In genomic region chr2:17772532-17772931, GRCh38 we compare ENCODE assay signal across 35 cellular contexts. TPM values are rescaled to one million over a fixed set of nuclear protein-coding genes. Genes with fewer than 3 reads are reported as not detected.
"Had no signal": no experiment of that assay in that cellular context is flagged by ENCODE, and none has a peak within 500 bp of the region (broad histone marks: within the 10 kb centered on the region; RNA-seq: fewer than 3 reads in every experiment).

No MANE protein-coding gene starts in this region.

- H3K9me3 ChIP-seq: esophagus muscularis mucosa, gastroesophageal sphincter had no signal

- H3K27me3 ChIP-seq: brain microvascular endothelial cell, esophagus muscularis mucosa, foreskin keratinocyte, gastroesophageal sphincter had no signal

- DNase-seq: activated CD4-positive, alpha-beta T cell treated with anti-CD3 and anti-CD28 coated beads for 1 hour; activated CD4-positive, alpha-beta T cell treated with anti-CD3 and anti-CD28 coated beads for 4 hours; activated CD4-positive, alpha-beta T cell treated with anti-CD3 and anti-CD28 coated beads, Interleukin-2, amount 50 U/mL, for 1 hour; activated CD4-positive, alpha-beta T cell treated with anti-CD3 and anti-CD28 coated beads, Interleukin-2, amount 50 U/mL, for 48 hours; activated CD8-positive, alpha-beta memory T cell treated with anti-CD3 and anti-CD28 coated beads for 24 hours; activated CD8-positive, alpha-beta T cell treated with anti-CD3 and anti-CD28 coated beads for 36 hours; activated effector memory CD4-positive, alpha-beta T cell treated with Interleukin-2 at 50 U/mL for 16 hours; activated gamma-delta T cell treated with Interleukin-2 at 50 U/mL for 16 hours; activated naive CD4-positive, alpha-beta T cell treated with anti-CD3 and anti-CD28 coated beads, Interleukin-2, amount 50 U/mL, for 16 hours; activated naive CD4-positive, alpha-beta T cell treated with Interleukin-2 at 50 U/mL for 16 hours; activated T-cell treated with anti-CD3 and anti-CD28 coated beads, Interleukin-2, amount 50 U/mL, for 4 hours; amniotic stem cell; anterior cingulate cortex; brain microvascular endothelial cell; caudate nucleus; cortex of kidney; dermis blood vessel endothelial cell; effector CD4-positive, alpha-beta T cell; effector memory CD8-positive, alpha-beta T cell; erythroblast; foreskin keratinocyte; T-helper 2 cell had no signal

- H3K4me3 ChIP-seq: esophagus muscularis mucosa, gastroesophageal sphincter had no signal

- H3K4me1 Mint-ChIP-seq: activated T-helper 17 cell treated with anti-CD3 and anti-CD28 coated beads, Interleukin-2, amount 50 U/mL, for 72 hours; WTC11 had no signal

- H3K4me3 Mint-ChIP-seq: activated CD8-positive, alpha-beta T cell treated with anti-CD3 and anti-CD28 coated beads for 36 hours; activated naive CD8-positive, alpha-beta T cell; activated T-cell treated with anti-CD3 and anti-CD28 coated beads, Interleukin-2, amount 50 U/mL, for 4 hours; activated T-helper 17 cell treated with anti-CD3 and anti-CD28 coated beads, Interleukin-2, amount 50 U/mL, for 72 hours; effector memory CD8-positive, alpha-beta T cell; WTC11 had no signal

- H3K27ac ChIP-seq: brain microvascular endothelial cell, esophagus muscularis mucosa, foreskin keratinocyte, gastroesophageal sphincter, VCaP had no signal

- H3K27me3 Mint-ChIP-seq: activated CD8-positive, alpha-beta T cell treated with anti-CD3 and anti-CD28 coated beads for 36 hours; activated naive CD8-positive, alpha-beta T cell; activated T-helper 17 cell treated with anti-CD3 and anti-CD28 coated beads, Interleukin-2, amount 50 U/mL, for 72 hours; effector memory CD8-positive, alpha-beta T cell had no signal

- ATAC-seq: activated CD8-positive, alpha-beta T cell treated with anti-CD3 and anti-CD28 coated beads for 36 hours; activated T-cell treated with anti-CD3 and anti-CD28 coated beads, Interleukin-2, amount 50 U/mL, for 4 hours; activated T-helper 17 cell treated with anti-CD3 and anti-CD28 coated beads, Interleukin-2, amount 50 U/mL, for 72 hours; effector memory CD8-positive, alpha-beta T cell; foreskin keratinocyte; gastroesophageal sphincter; WTC11 had no signal

- H3K27ac Mint-ChIP-seq: activated CD8-positive, alpha-beta T cell treated with anti-CD3 and anti-CD28 coated beads for 36 hours; activated naive CD8-positive, alpha-beta T cell; activated T-helper 17 cell treated with anti-CD3 and anti-CD28 coated beads, Interleukin-2, amount 50 U/mL, for 72 hours; effector memory CD8-positive, alpha-beta T cell; WTC11 had no signal

- H3K36me3 ChIP-seq: brain microvascular endothelial cell, gastroesophageal sphincter had no signal

- FAIRE-seq: astrocyte, bronchial epithelial cell, colon had no signal

- H3K9me3 Mint-ChIP-seq: activated CD8-positive, alpha-beta T cell treated with anti-CD3 and anti-CD28 coated beads for 36 hours; activated T-cell treated with anti-CD3 and anti-CD28 coated beads, Interleukin-2, amount 50 U/mL, for 4 hours; activated T-helper 17 cell treated with anti-CD3 and anti-CD28 coated beads, Interleukin-2, amount 50 U/mL, for 72 hours; effector memory CD8-positive, alpha-beta T cell; WTC11 had no signal

- H3K4me1 ChIP-seq: esophagus muscularis mucosa, foreskin keratinocyte, gastroesophageal sphincter had no signal

RNA-seq across cellular contexts. Expression of gene MSGN1, which starts 43.7 kb away (rescaled TPM):
- total RNA-seq: activated CD8-positive, alpha-beta T cell treated with anti-CD3 and anti-CD28 coated beads for 36 hours; activated T-cell treated with anti-CD3 and anti-CD28 coated beads, Interleukin-2, amount 50 U/mL, for 4 hours; activated T-helper 17 cell treated with anti-CD3 and anti-CD28 coated beads, Interleukin-2, amount 50 U/mL, for 72 hours; astrocyte; bronchial epithelial cell; chondrocyte; dermis blood vessel endothelial cell; esophagus muscularis mucosa; foreskin keratinocyte; gastroesophageal sphincter; glomerular endothelial cell; T-helper 1 cell treated with Interleukin-12 subunit alpha and Interleukin-12 subunit beta and Interleukin-4 antibody, amounts not matched to agents 30 ng/mL and 1 ng/mL, for 36 hours; WTC11 had no signal
- polyA plus RNA-seq: adipose tissue, foreskin keratinocyte had no signal
